10 cellular contexts compared by ENCODE assay signal in the genomic region with DNA sequence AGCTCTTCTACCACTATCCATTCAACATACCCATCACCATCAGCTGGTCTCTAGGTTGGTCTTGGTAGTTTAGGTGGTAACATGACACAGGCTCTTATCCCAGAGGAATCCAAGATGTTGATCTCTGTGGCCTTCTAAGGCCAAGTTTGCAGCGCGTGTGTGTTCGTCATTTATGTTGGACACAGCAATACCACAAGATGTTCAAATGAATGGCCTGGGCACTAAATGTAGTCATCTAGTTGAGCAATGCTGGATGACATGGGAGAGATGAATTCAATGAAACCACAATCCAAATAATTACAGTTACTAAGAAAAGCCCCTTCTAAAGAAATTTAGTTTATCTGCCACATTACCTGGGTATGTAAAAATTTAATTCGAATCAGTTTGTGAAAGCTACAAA.
"Had no signal": no experiment of that assay in that cellular context is flagged by ENCODE, and none has a peak within 500 bp of the region (broad histone marks: within the 10 kb centered on the region; RNA-seq: fewer than 3 reads in every experiment).

No MANE protein-coding gene starts in this region.

- H3K9me3 ChIP-seq: HAP-1 had no signal

- ATAC-seq: HCT116, HepG2, K562 had no signal

- H3K4me3 Mint-ChIP-seq: HFFc6 had no signal

- H3K4me1 ChIP-seq: HAP-1 had no signal

- H3K27ac Mint-ChIP-seq: HFFc6 had no signal

- H3K4me3 ChIP-seq: HAP-1, K562 had no signal

- H3K36me3 ChIP-seq: HAP-1 had no signal

- H3K27ac ChIP-seq: HL-60 had no signal

- FAIRE-seq: HepG2, K562 had no signal

- DNase-seq: GOT3, H7, HFFc6, IMR-90, KG1 had no signal
